20 cellular contexts compared by ENCODE assay signal in the genomic region with DNA sequence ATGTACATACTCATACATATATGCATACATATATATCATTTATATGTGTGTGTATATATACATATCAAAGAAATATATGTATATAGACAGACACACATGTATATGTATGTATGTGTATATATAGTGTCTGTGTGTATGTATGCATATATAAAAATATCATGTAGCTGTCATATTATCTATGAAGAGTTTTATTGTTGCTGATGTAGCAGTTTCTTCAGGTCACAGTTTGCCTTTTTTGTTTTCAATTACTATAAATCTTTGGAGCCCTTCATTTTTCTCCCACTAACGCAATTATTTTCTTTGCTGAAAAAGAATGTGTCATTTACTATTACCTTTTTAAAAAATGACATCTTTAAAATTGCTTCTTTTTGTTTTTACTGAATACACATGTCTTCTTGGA.
DNase-seq lines count a peak whose midpoint lies in the region; ATAC-seq, FAIRE-seq and TF ChIP-seq lines count a peak whose summit lies in the region.
"Had no signal": no experiment of that assay in that cellular context is flagged by ENCODE, and none has a peak within 500 bp of the region (broad histone marks: within the 10 kb centered on the region; RNA-seq: fewer than 3 reads in every experiment).

No MANE protein-coding gene starts in this region.

- H3K4me1 ChIP-seq in A549 (no peaks in the 10 kb centered on the region), Karpas-422 (ENCODE audit: low read length) (peaks cover 14% of the 10 kb centered on the region), K562 (replicated peaks in 1 of 2; ENCODE audit: control insufficient read depth in 2 of 2, insufficient read depth in 2 of 2, low read length in 2 of 2) (no peaks in the 10 kb centered on the region)

- no peak overlapping the region for H3K4me3 ChIP-seq in A549
- H3K4me3 ChIP-seq in Karpas-422 (ENCODE audit: low read length): no peak overlapping the region
- H3K4me3 ChIP-seq in K562: no peak overlapping the region
- H3K4me3 ChIP-seq: GM23248 had no signal

- ATAC-seq in A549: no peak
- ATAC-seq in K562: no peak
- no peak for ATAC-seq in stimulated activated naive CD8-positive, alpha-beta T cell treated with anti-CD3 and anti-CD28 coated beads, Interleukin-15, amount 100 ng/mL, for 72 hours
- no peak for ATAC-seq in HG03097 (IDR thresholded peaks at IDR 0.05; ENCODE audit: low FRiP score, unreplicated experiment)

- TF ChIP-seq CTCF in A549 (IDR thresholded peaks at IDR 0.05) (no peak), K562 (IDR thresholded peaks at IDR 0.05 in 2 of 3, conservative IDR thresholded peaks at IDR 0.05 in 1 of 3; ENCODE audit: insufficient read depth in 2 of 3, low read depth in 1 of 3, low read length in 3 of 3) (no peak)

- FAIRE-seq in A549 (lab: Jason Lieb, UNC) (no peak), K562 (lab: Jason Lieb, UNC) (no peak)
- FAIRE-seq: GM12891, H1 had no signal

- H3K9me3 ChIP-seq in A549: no peaks in the 10 kb centered on the region
- H3K9me3 ChIP-seq in Karpas-422 (ENCODE audit: low read length): no peaks in the 10 kb centered on the region
- no peaks in the 10 kb centered on the region for H3K9me3 ChIP-seq in K562 (replicated peaks; ENCODE audit: control insufficient read depth, insufficient read depth, low read depth, low read length)

- H3K9ac ChIP-seq in Karpas-422 (ENCODE audit: low read length) (no peak overlapping the region), K562 (ENCODE audit: insufficient read depth in 1 of 2, low read depth in 2 of 2, low read length in 2 of 2) (no peak overlapping the region)
- H3K9ac ChIP-seq: GM23248 had no signal

- no peak overlapping the region for H3K27ac ChIP-seq in A549
- no peak overlapping the region for H3K27ac ChIP-seq in Karpas-422 (ENCODE audit: low read length)
- no peak overlapping the region for H3K27ac ChIP-seq in K562 (ENCODE audit: extremely low read depth, low read depth, low read length)
- H3K27ac ChIP-seq: GM23248 had no signal

- DNase-seq in A549 (ENCODE audit: low read depth in 1 of 2, low spot score in 1 of 2) (no peak), Karpas-422 (no peak), K562 (ENCODE audit: extremely low read depth in 1 of 4, low spot score in 3 of 4) (no peak), superior temporal gyrus (ENCODE audit: extremely low spot score) (peak; percentile 3)
- no peak for DNase-seq in stimulated activated naive CD8-positive, alpha-beta T cell treated with anti-CD3 and anti-CD28 coated beads, Interleukin-15, amount 100 ng/mL, for 72 hours
- no peak for DNase-seq in T-helper 2 cell treated with Interferon-gamma antibody and Interleukin-4, amounts not matched to agents 5 μg/mL and 100 μg/mL, for 36 hours (ENCODE audit: low spot score)
- DNase-seq: 8988T; C1 segment of cervical spinal cord; Calu3; CD4-positive, alpha-beta memory T cell; COR-L47; DMS53; DMS79 treated with DMSO at 0.1 percent for 48 hours; GF-D8; GM23248; H7; HCEC 1CT had no signal

- CTCF ChIA-PET in A549 (lab: Yijun Ruan, JAX) (no interaction called here), K562 (lab: Yijun Ruan, JAX; ENCODE audit: low intra/inter-chr PET ratio) (no interaction called here)

- H3K4me3 Mint-ChIP-seq in stimulated activated naive CD8-positive, alpha-beta T cell treated with anti-CD3 and anti-CD28 coated beads, Interleukin-15, amount 100 ng/mL, for 72 hours: no peak overlapping the region
- H3K4me3 Mint-ChIP-seq in T-helper 2 cell treated with Interferon-gamma antibody and Interleukin-4, amounts not matched to agents 5 μg/mL and 100 μg/mL, for 36 hours: no peak overlapping the region
- H3K4me3 Mint-ChIP-seq: CD4-positive, alpha-beta memory T cell had no signal

- H3K79me2 ChIP-seq in Karpas-422 (ENCODE audit: low read length) (no peaks in the 10 kb centered on the region), K562 (ENCODE audit: control insufficient read depth, insufficient read depth, low read length) (no peaks in the 10 kb centered on the region)

- H3K4me2 ChIP-seq in A549: no peak overlapping the region
- no peak overlapping the region for H3K4me2 ChIP-seq in Karpas-422 (ENCODE audit: low read depth, low read length, poor library complexity, severe bottlenecking)
- H3K4me2 ChIP-seq in K562 (ENCODE audit: insufficient read depth, low read length): no peak overlapping the region

- 54% methylated on average over 1 of the region's 1 CpG for WGBS in A549 (ENCODE audit: missing lambda C conversion rate)
- WGBS in K562 (ENCODE audit: insufficient coverage, low coverage, missing lambda C conversion rate): 4% methylated on average over 1 of the region's 1 CpG

- TF ChIP-seq EP300 in A549 (IDR thresholded peaks at IDR 0.05): no peak
- no peak for TF ChIP-seq EP300 in K562 (IDR thresholded peaks at IDR 0.05; ENCODE audit: low read length)

- H3K36me3 Mint-ChIP-seq in T-helper 2 cell treated with Interferon-gamma antibody and Interleukin-4, amounts not matched to agents 5 μg/mL and 100 μg/mL, for 36 hours (ENCODE audit: low read depth): no peaks in the 10 kb centered on the region
- H3K36me3 Mint-ChIP-seq: CD4-positive, alpha-beta memory T cell had no signal

- H2AFZ ChIP-seq in Karpas-422 (ENCODE audit: low read length) (0 out of 2 replicates have a peak overlapping the region, but pooled peaks have one; percentile 3), K562 (ENCODE audit: low read depth, low read length) (no peak overlapping the region)
- H2AFZ ChIP-seq: GM23248 had no signal

- BruUV-seq in K562 (replicated peaks; lab: Mats Ljungman, UMichigan): no TSS peak

- no peaks in the 10 kb centered on the region for H3K9me1 ChIP-seq in K562 (ENCODE audit: control insufficient read depth, insufficient read depth, low read length)

- TF ChIP-seq POLR2A in A549 (IDR thresholded peaks at IDR 0.05; ENCODE audit: low read length) (no peak), K562 (conservative IDR thresholded peaks at IDR 0.05) (no peak)

- H3K27me3 ChIP-seq in Karpas-422 (ENCODE audit: low read length) (no peaks in the 10 kb centered on the region), K562 (ENCODE audit: control insufficient read depth in 2 of 2, insufficient read depth in 2 of 2, low read length in 2 of 2) (no peaks in the 10 kb centered on the region)

- H3K27ac Mint-ChIP-seq in stimulated activated naive CD8-positive, alpha-beta T cell treated with anti-CD3 and anti-CD28 coated beads, Interleukin-15, amount 100 ng/mL, for 72 hours: no peak overlapping the region
- H3K27ac Mint-ChIP-seq in T-helper 2 cell treated with Interferon-gamma antibody and Interleukin-4, amounts not matched to agents 5 μg/mL and 100 μg/mL, for 36 hours: no peak overlapping the region
- H3K27ac Mint-ChIP-seq: CD4-positive, alpha-beta memory T cell had no signal

- POLR2A ChIA-PET in A549 (lab: Yijun Ruan, JAX) (no interaction called here), K562 (lab: Yijun Ruan, JAX) (no interaction called here)

- H3K27me3 Mint-ChIP-seq in stimulated activated naive CD8-positive, alpha-beta T cell treated with anti-CD3 and anti-CD28 coated beads, Interleukin-15, amount 100 ng/mL, for 72 hours: no peaks in the 10 kb centered on the region
- no peaks in the 10 kb centered on the region for H3K27me3 Mint-ChIP-seq in T-helper 2 cell treated with Interferon-gamma antibody and Interleukin-4, amounts not matched to agents 5 μg/mL and 100 μg/mL, for 36 hours (ENCODE audit: low read depth)
- H3K27me3 Mint-ChIP-seq: CD4-positive, alpha-beta memory T cell had no signal

- no peaks in the 10 kb centered on the region for H4K20me1 ChIP-seq in Karpas-422 (ENCODE audit: insufficient read depth, low read depth, low read length)
- H4K20me1 ChIP-seq in K562 (replicated peaks; ENCODE audit: control insufficient read depth, insufficient read depth, low read length): no peaks in the 10 kb centered on the region

- H3K9me3 Mint-ChIP-seq in stimulated activated naive CD8-positive, alpha-beta T cell treated with anti-CD3 and anti-CD28 coated beads, Interleukin-15, amount 100 ng/mL, for 72 hours: peaks cover 0 to 5% of the 10 kb centered on the region in 2 donors
- H3K9me3 Mint-ChIP-seq in T-helper 2 cell treated with Interferon-gamma antibody and Interleukin-4, amounts not matched to agents 5 μg/mL and 100 μg/mL, for 36 hours: no peaks in the 10 kb centered on the region

- intact Hi-C loops in K562 (cut with micrococcal nuclease): no loop called here

- in situ Hi-C loops in K562 (cut with MboI): no loop called here

- TF ChIP-seq RAD21 in A549 (conservative IDR thresholded peaks at IDR 0.05 in 1 of 2, IDR thresholded peaks at IDR 0.05 in 1 of 2) (no peak), K562 (CRISPR knock-in tag; conservative IDR thresholded peaks at IDR 0.05 in 1 of 2, IDR thresholded peaks at IDR 0.05 in 1 of 2) (no peak)

- H3K9me2 ChIP-seq in Karpas-422 (replicated peaks; ENCODE audit: insufficient read depth, low read length): no peaks in the 10 kb centered on the region

- no peaks in the 10 kb centered on the region for H3K4me1 Mint-ChIP-seq in stimulated activated naive CD8-positive, alpha-beta T cell treated with anti-CD3 and anti-CD28 coated beads, Interleukin-15, amount 100 ng/mL, for 72 hours
- no peaks in the 10 kb centered on the region for H3K4me1 Mint-ChIP-seq in T-helper 2 cell treated with Interferon-gamma antibody and Interleukin-4, amounts not matched to agents 5 μg/mL and 100 μg/mL, for 36 hours (ENCODE audit: low read depth)
- H3K4me1 Mint-ChIP-seq: CD4-positive, alpha-beta memory T cell had no signal

- no peaks in the 10 kb centered on the region for H3K36me3 ChIP-seq in Karpas-422 (ENCODE audit: insufficient read depth, low read length)
- no peaks in the 10 kb centered on the region for H3K36me3 ChIP-seq in K562 (ENCODE audit: control insufficient read depth, insufficient read depth, low read length)

TF ChIP-seq in A549, 52 proteins besides CTCF, POLR2A, EP300 and RAD21:
- TF ChIP-seq RARB (CRISPR knock-in tag; IDR thresholded peaks at IDR 0.05) (no peak), MAFK (IDR thresholded peaks at IDR 0.05; ENCODE audit: partially characterized antibody) (peak; percentile 83), KDM5A (IDR thresholded peaks at IDR 0.05) (no peak), MYC (IDR thresholded peaks at IDR 0.05; ENCODE audit: borderline replicate concordance, low read length) (no peak)
TF ChIP-seq in A549: peak in this region for 1.

TF ChIP-seq in K562, 482 proteins besides CTCF, POLR2A, EP300 and RAD21 (continues in another document):
- TF ChIP-seq, protein P1, sequence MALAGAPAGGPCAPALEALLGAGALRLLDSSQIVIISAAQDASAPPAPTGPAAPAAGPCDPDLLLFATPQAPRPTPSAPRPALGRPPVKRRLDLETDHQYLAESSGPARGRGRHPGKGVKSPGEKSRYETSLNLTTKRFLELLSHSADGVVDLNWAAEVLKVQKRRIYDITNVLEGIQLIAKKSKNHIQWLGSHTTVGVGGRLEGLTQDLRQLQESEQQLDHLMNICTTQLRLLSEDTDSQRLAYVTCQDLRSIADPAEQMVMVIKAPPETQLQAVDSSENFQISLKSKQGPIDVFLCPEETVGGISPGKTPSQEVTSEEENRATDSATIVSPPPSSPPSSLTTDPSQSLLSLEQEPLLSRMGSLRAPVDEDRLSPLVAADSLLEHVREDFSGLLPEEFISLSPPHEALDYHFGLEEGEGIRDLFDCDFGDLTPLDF (CRISPR knock-in tag; IDR thresholded peaks at IDR 0.05): no peak
